In the genomic region with DNA sequence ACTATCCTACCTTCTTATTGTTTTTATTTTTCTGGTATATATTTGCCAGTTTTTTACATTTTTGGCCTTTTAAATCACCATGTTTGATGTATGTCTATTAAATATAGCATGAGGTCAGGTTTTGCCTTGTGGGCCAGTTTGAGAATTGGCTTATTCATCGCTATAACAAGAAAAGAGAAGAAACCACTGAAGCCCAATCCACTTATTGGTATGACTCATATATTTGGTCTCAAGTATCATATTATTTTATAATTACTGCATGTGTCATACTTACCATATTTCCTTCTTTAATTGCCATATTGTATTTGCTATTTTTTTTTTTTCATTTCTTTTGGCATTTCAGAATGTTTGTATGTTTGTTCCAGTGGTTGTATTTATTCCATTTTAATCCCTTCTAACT, we compare ENCODE assay signal across 1 cellular context.
TF ChIP-seq lines count a peak whose summit lies in the region.

No MANE protein-coding gene starts in this region.

TF ChIP-seq in GM12878, 131 proteins besides CTCF, POLR2A, EP300 and RAD21 (continued from another document):
- TF ChIP-seq BCL11A (IDR thresholded peaks at IDR 0.05; ENCODE audit: low read depth, low read length), result 0 out of 2 replicates have a peak, but pooled peaks have one; percentile 24
- no peak for TF ChIP-seq PML (IDR thresholded peaks at IDR 0.05; ENCODE audit: low read length)
- no peak for TF ChIP-seq POU2F2 (IDR thresholded peaks at IDR 0.05; ENCODE audit: borderline replicate concordance, low read depth, low read length)
- no peak for TF ChIP-seq RCOR1 (conservative IDR thresholded peaks at IDR 0.05; ENCODE audit: low read depth, low read length)
- TF ChIP-seq MTA2 (IDR thresholded peaks at IDR 0.05; ENCODE audit: low read depth), result peak; percentile 19; the same call in 1 of the 2 replicates
- no peak for TF ChIP-seq NFXL1 (IDR thresholded peaks at IDR 0.05; ENCODE audit: borderline replicate concordance)
- TF ChIP-seq RFX5 (IDR thresholded peaks at IDR 0.05; ENCODE audit: low read depth, low read length), result no peak
- no peak for TF ChIP-seq NFYA (IDR thresholded peaks at IDR 0.05; ENCODE audit: borderline replicate concordance, low read depth, low read length)
- peak; percentile 82 for TF ChIP-seq RUNX3 (IDR thresholded peaks at IDR 0.05; ENCODE audit: low read length)
- peak; percentile 44; the same call in 1 of the 2 replicates for TF ChIP-seq ATF7 (IDR thresholded peaks at IDR 0.05; ENCODE audit: low read depth)
- TF ChIP-seq PAX5 (IDR thresholded peaks at IDR 0.05; ENCODE audit: borderline replicate concordance, low read depth, low read length), result no peak
- TF ChIP-seq JUNB (IDR thresholded peaks at IDR 0.05), result peak; percentile 78
- TF ChIP-seq, protein P1, sequence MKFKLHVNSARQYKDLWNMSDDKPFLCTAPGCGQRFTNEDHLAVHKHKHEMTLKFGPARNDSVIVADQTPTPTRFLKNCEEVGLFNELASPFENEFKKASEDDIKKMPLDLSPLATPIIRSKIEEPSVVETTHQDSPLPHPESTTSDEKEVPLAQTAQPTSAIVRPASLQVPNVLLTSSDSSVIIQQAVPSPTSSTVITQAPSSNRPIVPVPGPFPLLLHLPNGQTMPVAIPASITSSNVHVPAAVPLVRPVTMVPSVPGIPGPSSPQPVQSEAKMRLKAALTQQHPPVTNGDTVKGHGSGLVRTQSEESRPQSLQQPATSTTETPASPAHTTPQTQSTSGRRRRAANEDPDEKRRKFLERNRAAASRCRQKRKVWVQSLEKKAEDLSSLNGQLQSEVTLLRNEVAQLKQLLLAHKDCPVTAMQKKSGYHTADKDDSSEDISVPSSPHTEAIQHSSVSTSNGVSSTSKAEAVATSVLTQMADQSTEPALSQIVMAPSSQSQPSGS (IDR thresholded peaks at IDR 0.05; ENCODE audit: low read length), result peak; percentile 53
- no peak for TF ChIP-seq IRF3 (IDR thresholded peaks at IDR 0.05)
- no peak for TF ChIP-seq GATAD2B (conservative IDR thresholded peaks at IDR 0.05; ENCODE audit: low read depth)
- peak; percentile 46; the same call in 1 of the 2 replicates for TF ChIP-seq FOXM1 (IDR thresholded peaks at IDR 0.05; ENCODE audit: low read depth, low read length)
- TF ChIP-seq, protein P2, sequence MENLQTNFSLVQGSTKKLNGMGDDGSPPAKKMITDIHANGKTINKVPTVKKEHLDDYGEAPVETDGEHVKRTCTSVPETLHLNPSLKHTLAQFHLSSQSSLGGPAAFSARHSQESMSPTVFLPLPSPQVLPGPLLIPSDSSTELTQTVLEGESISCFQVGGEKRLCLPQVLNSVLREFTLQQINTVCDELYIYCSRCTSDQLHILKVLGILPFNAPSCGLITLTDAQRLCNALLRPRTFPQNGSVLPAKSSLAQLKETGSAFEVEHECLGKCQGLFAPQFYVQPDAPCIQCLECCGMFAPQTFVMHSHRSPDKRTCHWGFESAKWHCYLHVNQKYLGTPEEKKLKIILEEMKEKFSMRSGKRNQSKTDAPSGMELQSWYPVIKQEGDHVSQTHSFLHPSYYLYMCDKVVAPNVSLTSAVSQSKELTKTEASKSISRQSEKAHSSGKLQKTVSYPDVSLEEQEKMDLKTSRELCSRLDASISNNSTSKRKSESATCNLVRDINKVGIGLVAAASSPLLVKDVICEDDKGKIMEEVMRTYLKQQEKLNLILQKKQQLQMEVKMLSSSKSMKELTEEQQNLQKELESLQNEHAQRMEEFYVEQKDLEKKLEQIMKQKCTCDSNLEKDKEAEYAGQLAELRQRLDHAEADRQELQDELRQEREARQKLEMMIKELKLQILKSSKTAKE (IDR thresholded peaks at IDR 0.05; ENCODE audit: low read depth, poor library complexity, severe bottlenecking), result no peak
- TF ChIP-seq CBFB (IDR thresholded peaks at IDR 0.05; ENCODE audit: low read depth), result 0 out of 2 replicates have a peak, but pooled peaks have one; percentile 49
